ENCODE assay signal across 8 cellular contexts in genomic region chr5:138575194-138576015, GRCh38. TPM values are rescaled to one million over a fixed set of nuclear protein-coding genes. Genes with fewer than 3 reads are reported as not detected.
DNase-seq lines count a peak whose midpoint lies in the region; ATAC-seq and TF ChIP-seq lines count a peak whose summit lies in the region.

Gene HSPA9 (minus strand): TSS chr5:138575401. CDS start chr5:138575318, 83 bp downstream.

- peaks cover 0 to 37% (median 33%) of the 10 kb centered on the region in 9 donors for H3K36me3 ChIP-seq in heart left ventricle

- intact Hi-C loops in T-helper 1 cell treated with Interleukin-12 subunit alpha and Interleukin-12 subunit beta and Interleukin-4 antibody, amounts not matched to agents 30 ng/mL and 1 ng/mL, for 36 hours (cut with micrococcal nuclease), result loop anchor here (1.0 to 5.0 kb wide), 22 partner anchors 32 to 1532 kb away; partner anchors contain the start of genes BRD8, CTNNA1, DNAJC18 and EGR1
- intact Hi-C loops in heart left ventricle (cut with DNase I), result loop anchor here in 6 of 10 donors (1.0 to 10.0 kb wide), 4 partner anchors 32 to 689 kb away; partner anchors contain the start of genes CTNNA1 (in 2 of the 6) and ETF1 (in 2 of the 6)

- H3K4me1 Mint-ChIP-seq in type B pancreatic cell (ENCODE audit: unreplicated experiment), result peaks cover 18% of the 10 kb centered on the region

- H3K27me3 Mint-ChIP-seq in type B pancreatic cell, result no peaks in the 10 kb centered on the region

- H3K9me3 Mint-ChIP-seq in type B pancreatic cell, result peaks cover 5% of the 10 kb centered on the region

- DNase-seq in GM13976 (ENCODE audit: low spot score) (peak; percentile 99), NCI-H146 treated with DMSO at 0.1 percent for 48 hours (lab: John Stamatoyannopoulos, UW; ENCODE audit: unreplicated experiment) (peak; percentile 95), amniotic epithelial cell (ENCODE audit: low read depth) (peak; percentile 99), heart left ventricle (peak; percentile 98 to 99 (median 98)), pons (ENCODE audit: low spot score) (peak; percentile 100), type B pancreatic cell (ENCODE audit: extremely low spot score, unreplicated experiment) (peak; percentile 97)

- H3K4me3 ChIP-seq in heart left ventricle, result peak within 1 kb of the TSS; percentile 68 to 98 (median 89)

- no peaks in the 10 kb centered on the region for H3K27me3 ChIP-seq in heart left ventricle

- peak within 1 kb of the TSS; percentile 99 for H3K4me3 Mint-ChIP-seq in type B pancreatic cell

- in situ Hi-C loops in GM13976 (cut with MboI; ENCODE audit: low sequenced_read_pairs, unreplicated experiment), result no loop called here

- H3K27ac ChIP-seq in heart left ventricle, result peak within 1 kb of the TSS; percentile 98 to 100 (median 99)

- H3K36me3 Mint-ChIP-seq in type B pancreatic cell, result peaks cover 33% of the 10 kb centered on the region

- H3K9me3 ChIP-seq in heart left ventricle, result no peaks in the 10 kb centered on the region

- peaks cover 0 to 35% (median 11%) of the 10 kb centered on the region in 12 donors for H3K4me1 ChIP-seq in heart left ventricle

- TF ChIP-seq CTCF in GM13976 (IDR thresholded peaks at IDR 0.05; ENCODE audit: borderline replicate concordance, control extremely low read depth, extremely low read depth, insufficient read depth, missing control alignments) (no peak), heart left ventricle (IDR thresholded peaks at IDR 0.05) (no peak), type B pancreatic cell (conservative IDR thresholded peaks at IDR 0.05) (peak; percentile 47)

- 0 to 1% (median 1%) methylated on average over 45 to 73 of the region's 73 CpGs for WGBS in heart left ventricle, 4 donors

- ATAC-seq in HG02870 (IDR thresholded peaks at IDR 0.05; ENCODE audit: unreplicated experiment), result peak; percentile 79
- ATAC-seq in heart left ventricle, result peak; percentile 95 to 98 (median 96)

- H3K27ac Mint-ChIP-seq in type B pancreatic cell, result peak within 1 kb of the TSS; percentile 100

- peak; percentile 33 to 54 for TF ChIP-seq POLR2A in heart left ventricle (IDR thresholded peaks at IDR 0.05)

RNA-seq across cellular contexts. Expression of gene HSPA9, which starts in this region (rescaled TPM):
- 191 and 201 TPM in 2 replicates for total RNA-seq in T-helper 1 cell treated with Interleukin-12 subunit alpha and Interleukin-12 subunit beta and Interleukin-4 antibody, amounts not matched to agents 30 ng/mL and 1 ng/mL, for 36 hours
- total RNA-seq in heart left ventricle (100 to 1,000 TPM; 211 to 481 (median 313) TPM), type B pancreatic cell (ENCODE audit: low replicate concordance) (238 and 252 TPM in 2 replicates)
- 100 to 1,000 TPM; 115 to 408 TPM for polyA plus RNA-seq in heart left ventricle

Comparison
In these comparisons a context has a peak if more than half of its experiments do, and no peak if none do; other contexts are left out.
1. Peak in every context shown above with its lines: DNase-seq, ATAC-seq, H3K4me3 ChIP-seq and H3K27ac ChIP-seq.